Comparison of ENCODE assay signal across 19 cellular contexts in genomic region chr7:20484366-20484765, GRCh38.
"Had no signal": no experiment of that assay in that cellular context is flagged by ENCODE, and none has a peak within 500 bp of the region (broad histone marks: within the 10 kb centered on the region; RNA-seq: fewer than 3 reads in every experiment).

No MANE protein-coding gene starts in this region.

- H3K36me3 Mint-ChIP-seq: immature natural killer cell, type B pancreatic cell had no signal

- H3K27me3 Mint-ChIP-seq: activated CD4-positive, alpha-beta memory T cell treated with anti-CD3 and anti-CD28 coated beads, Interleukin-2, amount 10 ng/mL, durations not matched to agents 7 days and 5 days; activated T-cell treated with anti-CD3 and anti-CD28 coated beads, Interleukin-2, amount 50 U/mL, for 24 hours; type B pancreatic cell had no signal

- H3K36me3 ChIP-seq: adrenal gland, esophagus squamous epithelium, ovary, spleen, WERI-Rb-1 had no signal

- H3K4me1 Mint-ChIP-seq: activated CD4-positive, alpha-beta memory T cell treated with anti-CD3 and anti-CD28 coated beads, Interleukin-2, amount 10 ng/mL, durations not matched to agents 7 days and 5 days; activated CD4-positive, alpha-beta T cell treated with anti-CD3 and anti-CD28 coated beads for 36 hours; immature natural killer cell had no signal

- ATAC-seq: activated CD4-positive, alpha-beta T cell treated with anti-CD3 and anti-CD28 coated beads for 36 hours; sciatic nerve had no signal

- H3K27ac ChIP-seq: adrenal gland, esophagus squamous epithelium, ovary, spleen, WERI-Rb-1 had no signal

- H3K27me3 ChIP-seq: adrenal gland, ovary, spleen had no signal

- H3K9me3 ChIP-seq: ovary had no signal

- H3K27ac Mint-ChIP-seq: activated CD4-positive, alpha-beta memory T cell treated with anti-CD3 and anti-CD28 coated beads, Interleukin-2, amount 10 ng/mL, durations not matched to agents 7 days and 5 days; activated CD4-positive, alpha-beta T cell treated with anti-CD3 and anti-CD28 coated beads for 36 hours; activated T-cell treated with anti-CD3 and anti-CD28 coated beads, Interleukin-2, amount 50 U/mL, for 24 hours; immature natural killer cell; stimulated activated naive CD8-positive, alpha-beta T cell treated with anti-CD3 and anti-CD28 coated beads, Interleukin-15, Interleukin-2, amounts not matched to agents 100 ng/mL and 50 ng/mL, for 24 hours; type B pancreatic cell had no signal

- H3K4me3 ChIP-seq: adrenal gland, esophagus squamous epithelium, lung, ovary, spleen had no signal

- DNase-seq: activated CD4-positive, alpha-beta memory T cell treated with anti-CD3 and anti-CD28 coated beads, Interleukin-2, amount 10 ng/mL, durations not matched to agents 7 days and 5 days; activated CD4-positive, alpha-beta T cell treated with anti-CD3 and anti-CD28 coated beads for 36 hours; activated naive CD4-positive, alpha-beta T cell treated with anti-CD3 and anti-CD28 coated beads, Interleukin-2, amount 50 U/mL, for 16 hours; activated T-cell treated with anti-CD3 and anti-CD28 coated beads, Interleukin-2, amount 50 U/mL, for 24 hours; adrenal gland; esophagus squamous epithelium; foreskin melanocyte; immature natural killer cell; midbrain; ovary; spleen; T-helper 1 cell; T1000; WERI-Rb-1 had no signal

- H3K4me3 Mint-ChIP-seq: activated CD4-positive, alpha-beta memory T cell treated with anti-CD3 and anti-CD28 coated beads, Interleukin-2, amount 10 ng/mL, durations not matched to agents 7 days and 5 days; activated CD4-positive, alpha-beta T cell treated with anti-CD3 and anti-CD28 coated beads for 36 hours; activated T-cell treated with anti-CD3 and anti-CD28 coated beads, Interleukin-2, amount 50 U/mL, for 24 hours; immature natural killer cell; neural crest cell; stimulated activated naive CD8-positive, alpha-beta T cell treated with anti-CD3 and anti-CD28 coated beads, Interleukin-15, Interleukin-2, amounts not matched to agents 100 ng/mL and 50 ng/mL, for 24 hours; type B pancreatic cell had no signal

- H3K4me1 ChIP-seq: adrenal gland, esophagus squamous epithelium, spleen had no signal
